In genomic region chr7:77657427-77658331, GRCh38 we compare ENCODE assay signal across 8 cellular contexts. TPM values are rescaled to one million over a fixed set of nuclear protein-coding genes. Genes with fewer than 3 reads are reported as not detected.
DNase-seq lines count a peak whose midpoint lies in the region; ATAC-seq and TF ChIP-seq lines count a peak whose summit lies in the region.

No MANE protein-coding gene starts in this region.

- no peaks in the 10 kb centered on the region for H3K27me3 Mint-ChIP-seq in T-cell

- no peak overlapping the region for H3K4me3 Mint-ChIP-seq in T-cell

- no peaks in the 10 kb centered on the region for H3K36me3 Mint-ChIP-seq in T-cell

- H3K4me3 ChIP-seq in foreskin fibroblast (ENCODE audit: low read depth in 1 of 2, low read length in 2 of 2) (no peak overlapping the region), sigmoid colon (no peak overlapping the region)

- H3K9me3 Mint-ChIP-seq in T-cell: no peaks in the 10 kb centered on the region

- peak; percentile 38 for TF ChIP-seq CTCF in foreskin fibroblast (IDR thresholded peaks at IDR 0.05; ENCODE audit: low read depth, low read length)
- peak in 3 of 4 experiments; percentile 29 to 40 (median 33) for TF ChIP-seq CTCF in sigmoid colon (IDR thresholded peaks at IDR 0.05)

- POLR2A ChIA-PET in T-cell (lab: Charles Lee): interaction anchor here in 1 of 2 donors (0.6 kb wide), 1 partner anchor 272 kb away, joined by 3 read pairs; no protein-coding TSS in a partner anchor

- CTCF ChIA-PET in T-cell (lab: Charles Lee): interaction anchor here (0.6 to 4.8 kb wide), 17 partner anchors 8 to 378 kb away, joined by 3 to 40 read pairs (median 4); partner anchors contain the start of gene RSBN1L (in 1 of the 2)

- intact Hi-C loops in sigmoid colon (cut with DNase I): loop anchor here (5.0 to 10.0 kb wide), 2 partner anchors 40 to 357 kb away; partner anchors contain the start of gene RSBN1L

- H3K36me3 ChIP-seq in sigmoid colon: peaks cover 0 to 19% (median 0%) of the 10 kb centered on the region in 4 donors

- peaks cover 0 to 13% (median 6%) of the 10 kb centered on the region in 4 donors for H3K4me1 ChIP-seq in sigmoid colon

- no peaks in the 10 kb centered on the region for H3K4me1 Mint-ChIP-seq in T-cell

- no peaks in the 10 kb centered on the region for H3K27me3 ChIP-seq in sigmoid colon

- DNase-seq in COR-L47 (lab: John Stamatoyannopoulos, UW) (peak; percentile 46), NCI-H128 (lab: John Stamatoyannopoulos, UW; ENCODE audit: unreplicated experiment) (peak; percentile 31), T-cell (peak in 7 of 34 experiments; percentile 0 to 15 (median 4)), foreskin fibroblast (peak in 1 of 2 donors; percentile 51), sigmoid colon (no peak)
- no peak for DNase-seq in activated CD8-positive, alpha-beta memory T cell treated with anti-CD3 and anti-CD28 coated beads, Interleukin-2, amount 50 U/mL, for 48 hours
- DNase-seq in stimulated activated CD4-positive, alpha-beta T cell treated with anti-CD3 and anti-CD28 coated beads, Interleukin-1b, Interleukin-23, amount 100 ng/mL, for 48 hours: no peak

- no peak overlapping the region for H3K27ac ChIP-seq in sigmoid colon

- H3K9me3 ChIP-seq in sigmoid colon: no peaks in the 10 kb centered on the region

- WGBS in sigmoid colon, 2 donors: 47 to 79% methylated on average over 2 of the region's 2 CpGs

- ATAC-seq in GM19351 (IDR thresholded peaks at IDR 0.05; ENCODE audit: unreplicated experiment): peak; percentile 78
- ATAC-seq in T-cell (replicated peaks in 1 of 4): peak; percentile 40 to 60 (median 58)

- no peak for TF ChIP-seq POLR2A in sigmoid colon (IDR thresholded peaks at IDR 0.05)

- no peak for TF ChIP-seq EP300 in sigmoid colon (IDR thresholded peaks at IDR 0.05)

- no peak overlapping the region for H3K27ac Mint-ChIP-seq in T-cell

RNA-seq across cellular contexts. Expression of gene RSBN1L, which starts 38.6 kb away (rescaled TPM):
- total RNA-seq in T-cell (10 to 100 TPM; 27.1 to 35.9 (median 32.4) TPM), sigmoid colon (10 to 100 TPM; 29.3 to 50.4 (median 40.7) TPM)
- 10 to 100 TPM in 1 of 3 donors, 1 to 10 TPM in 2; 6.0 to 11.0 (median 7.9) TPM for polyA plus RNA-seq in sigmoid colon

Comparison
In these comparisons a context has a peak if more than half of its experiments do, and no peak if none do; other contexts are left out.
1. DNase-seq: peak in COR-L47 (single experiment) and NCI-H128 (single experiment); none in sigmoid colon (single experiment), activated CD8-positive, alpha-beta memory T cell treated with anti-CD3 and anti-CD28 coated beads, Interleukin-2, amount 50 U/mL, for 48 hours (single experiment) and stimulated activated CD4-positive, alpha-beta T cell treated with anti-CD3 and anti-CD28 coated beads, Interleukin-1b, Interleukin-23, amount 100 ng/mL, for 48 hours (single experiment).